1 cellular context compared by ENCODE assay signal in the genomic region with DNA sequence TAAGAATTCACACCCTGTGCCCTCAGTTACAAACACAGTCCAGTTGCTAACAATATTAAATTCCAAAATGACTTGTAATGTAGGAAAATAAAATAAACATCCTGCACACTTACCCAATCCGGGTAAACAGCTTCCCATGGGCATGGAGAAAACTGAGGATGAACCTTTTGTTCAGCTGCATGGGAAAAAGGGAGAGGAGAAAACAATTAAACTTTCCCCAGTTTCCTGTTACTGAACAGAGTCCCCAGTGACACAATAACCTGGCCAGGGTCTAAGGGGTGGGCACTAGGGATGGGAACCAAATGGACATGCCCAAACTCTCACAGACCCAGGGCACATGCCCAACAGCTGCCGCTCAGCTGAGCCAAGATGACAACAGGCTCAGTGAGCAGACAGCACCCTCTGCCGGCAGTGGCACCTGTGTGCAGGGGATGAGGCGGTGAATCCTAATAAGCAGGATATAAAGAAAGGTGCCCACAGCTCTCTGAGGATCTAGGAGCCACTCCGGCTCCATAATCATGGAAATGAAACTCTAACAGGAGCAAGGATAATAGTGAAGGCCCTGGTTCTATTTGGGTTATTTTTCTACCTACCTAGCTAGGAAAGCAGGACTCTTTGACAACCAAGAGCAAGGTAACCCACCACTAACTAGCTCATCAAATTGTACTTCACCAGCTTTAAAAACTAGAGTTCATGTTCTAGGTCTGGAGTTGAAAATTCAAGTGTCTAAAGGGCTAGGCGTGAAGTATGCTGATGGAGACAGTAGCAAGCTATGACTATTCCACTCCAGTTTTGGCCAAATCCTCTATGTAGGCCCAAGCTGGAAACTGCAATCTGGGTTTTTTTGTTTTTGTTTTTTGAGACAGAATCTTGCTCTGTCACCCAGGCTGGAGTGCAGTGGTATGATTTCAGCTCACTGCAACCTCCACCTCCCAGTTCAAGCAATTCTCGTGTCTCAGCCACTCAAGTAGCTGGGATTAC.
TF ChIP-seq lines count a peak whose summit lies in the region.

No MANE protein-coding gene starts in this region.

TF ChIP-seq in SK-N-SH treated with all-trans-retinoic acid at 6 μM for 48 hours, 23 proteins besides CTCF, POLR2A, EP300 and RAD21 (continued from another document):
- TF ChIP-seq, protein P1, sequence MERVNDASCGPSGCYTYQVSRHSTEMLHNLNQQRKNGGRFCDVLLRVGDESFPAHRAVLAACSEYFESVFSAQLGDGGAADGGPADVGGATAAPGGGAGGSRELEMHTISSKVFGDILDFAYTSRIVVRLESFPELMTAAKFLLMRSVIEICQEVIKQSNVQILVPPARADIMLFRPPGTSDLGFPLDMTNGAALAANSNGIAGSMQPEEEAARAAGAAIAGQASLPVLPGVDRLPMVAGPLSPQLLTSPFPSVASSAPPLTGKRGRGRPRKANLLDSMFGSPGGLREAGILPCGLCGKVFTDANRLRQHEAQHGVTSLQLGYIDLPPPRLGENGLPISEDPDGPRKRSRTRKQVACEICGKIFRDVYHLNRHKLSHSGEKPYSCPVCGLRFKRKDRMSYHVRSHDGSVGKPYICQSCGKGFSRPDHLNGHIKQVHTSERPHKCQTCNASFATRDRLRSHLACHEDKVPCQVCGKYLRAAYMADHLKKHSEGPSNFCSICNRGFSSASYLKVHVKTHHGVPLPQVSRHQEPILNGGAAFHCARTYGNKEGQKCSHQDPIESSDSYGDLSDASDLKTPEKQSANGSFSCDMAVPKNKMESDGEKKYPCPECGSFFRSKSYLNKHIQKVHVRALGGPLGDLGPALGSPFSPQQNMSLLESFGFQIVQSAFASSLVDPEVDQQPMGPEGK (CRISPR knock-in tag; IDR thresholded peaks at IDR 0.05; ENCODE audit: borderline replicate concordance): no peak
- TF ChIP-seq ZFP3 (CRISPR knock-in tag; IDR thresholded peaks at IDR 0.05) (peak; percentile 41; the same call in 1 of the 2 replicates), SNAI2 (CRISPR knock-in tag; IDR thresholded peaks at IDR 0.05) (peak; percentile 68; the same call in 1 of the 2 replicates), OSR1 (CRISPR knock-in tag; IDR thresholded peaks at IDR 0.05) (no peak), ZFP30 (CRISPR knock-in tag; IDR thresholded peaks at IDR 0.05) (no peak), ZNF8 (CRISPR knock-in tag; IDR thresholded peaks at IDR 0.05) (no peak), ISL1 (CRISPR knock-in tag; IDR thresholded peaks at IDR 0.05) (no peak)
- TF ChIP-seq, protein P2, sequence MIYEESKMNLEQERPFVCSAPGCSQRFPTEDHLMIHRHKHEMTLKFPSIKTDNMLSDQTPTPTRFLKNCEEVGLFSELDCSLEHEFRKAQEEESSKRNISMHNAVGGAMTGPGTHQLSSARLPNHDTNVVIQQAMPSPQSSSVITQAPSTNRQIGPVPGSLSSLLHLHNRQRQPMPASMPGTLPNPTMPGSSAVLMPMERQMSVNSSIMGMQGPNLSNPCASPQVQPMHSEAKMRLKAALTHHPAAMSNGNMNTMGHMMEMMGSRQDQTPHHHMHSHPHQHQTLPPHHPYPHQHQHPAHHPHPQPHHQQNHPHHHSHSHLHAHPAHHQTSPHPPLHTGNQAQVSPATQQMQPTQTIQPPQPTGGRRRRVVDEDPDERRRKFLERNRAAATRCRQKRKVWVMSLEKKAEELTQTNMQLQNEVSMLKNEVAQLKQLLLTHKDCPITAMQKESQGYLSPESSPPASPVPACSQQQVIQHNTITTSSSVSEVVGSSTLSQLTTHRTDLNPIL (CRISPR knock-in tag; IDR thresholded peaks at IDR 0.05; ENCODE audit: low read depth): no peak
- TF ChIP-seq, protein P3, sequence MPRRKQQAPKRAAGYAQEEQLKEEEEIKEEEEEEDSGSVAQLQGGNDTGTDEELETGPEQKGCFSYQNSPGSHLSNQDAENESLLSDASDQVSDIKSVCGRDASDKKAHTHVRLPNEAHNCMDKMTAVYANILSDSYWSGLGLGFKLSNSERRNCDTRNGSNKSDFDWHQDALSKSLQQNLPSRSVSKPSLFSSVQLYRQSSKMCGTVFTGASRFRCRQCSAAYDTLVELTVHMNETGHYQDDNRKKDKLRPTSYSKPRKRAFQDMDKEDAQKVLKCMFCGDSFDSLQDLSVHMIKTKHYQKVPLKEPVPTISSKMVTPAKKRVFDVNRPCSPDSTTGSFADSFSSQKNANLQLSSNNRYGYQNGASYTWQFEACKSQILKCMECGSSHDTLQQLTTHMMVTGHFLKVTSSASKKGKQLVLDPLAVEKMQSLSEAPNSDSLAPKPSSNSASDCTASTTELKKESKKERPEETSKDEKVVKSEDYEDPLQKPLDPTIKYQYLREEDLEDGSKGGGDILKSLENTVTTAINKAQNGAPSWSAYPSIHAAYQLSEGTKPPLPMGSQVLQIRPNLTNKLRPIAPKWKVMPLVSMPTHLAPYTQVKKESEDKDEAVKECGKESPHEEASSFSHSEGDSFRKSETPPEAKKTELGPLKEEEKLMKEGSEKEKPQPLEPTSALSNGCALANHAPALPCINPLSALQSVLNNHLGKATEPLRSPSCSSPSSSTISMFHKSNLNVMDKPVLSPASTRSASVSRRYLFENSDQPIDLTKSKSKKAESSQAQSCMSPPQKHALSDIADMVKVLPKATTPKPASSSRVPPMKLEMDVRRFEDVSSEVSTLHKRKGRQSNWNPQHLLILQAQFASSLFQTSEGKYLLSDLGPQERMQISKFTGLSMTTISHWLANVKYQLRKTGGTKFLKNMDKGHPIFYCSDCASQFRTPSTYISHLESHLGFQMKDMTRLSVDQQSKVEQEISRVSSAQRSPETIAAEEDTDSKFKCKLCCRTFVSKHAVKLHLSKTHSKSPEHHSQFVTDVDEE (CRISPR knock-in tag; IDR thresholded peaks at IDR 0.05): peak; percentile 55; the same call in 1 of the 2 replicates
